Comparison of ENCODE assay signal across 10 cellular contexts in genomic region chr2:64330281-64330680, GRCh38.
DNase-seq lines count a peak whose midpoint lies in the region; ATAC-seq, FAIRE-seq and TF ChIP-seq lines count a peak whose summit lies in the region.
"Had no signal": no experiment of that assay in that cellular context is flagged by ENCODE, and none has a peak within 500 bp of the region (broad histone marks: within the 10 kb centered on the region; RNA-seq: fewer than 3 reads in every experiment).

No MANE protein-coding gene starts in this region.

- DNase-seq in A549 (ENCODE audit: low read depth in 1 of 2, low spot score in 1 of 2) (no peak), SK-N-MC (ENCODE audit: low read depth, low spot score) (no peak), foreskin keratinocyte (no peak), psoas muscle (no peak), GM10248 (ENCODE audit: extremely low spot score) (no peak), DMS79 treated with DMSO at 0.1 percent for 48 hours (lab: John Stamatoyannopoulos, UW) (no peak)

- TF ChIP-seq EP300 in A549 (IDR thresholded peaks at IDR 0.05), result no peak

- intact Hi-C loops in psoas muscle (cut with DNase I), result loop anchor here (1.0 to 10.0 kb wide), 5 partner anchors 72 to 535 kb away; no protein-coding TSS in a partner anchor

- peak overlapping the region; percentile 51 for H3K9ac ChIP-seq in SK-N-MC (ENCODE audit: insufficient read length)

- H3K4me1 ChIP-seq in A549 (peaks cover 12% of the 10 kb centered on the region), foreskin keratinocyte (peaks cover 6% of the 10 kb centered on the region), psoas muscle (peaks cover 42% of the 10 kb centered on the region)

- peak in 1 of 2 experiments; percentile 5; a peak in 2 of 6 replicates for ATAC-seq in A549
- ATAC-seq in foreskin keratinocyte, result no peak
- ATAC-seq in psoas muscle, result no peak
- ATAC-seq in GM21367 (IDR thresholded peaks at IDR 0.05; ENCODE audit: unreplicated experiment), result no peak
- no peak for ATAC-seq in HG02763 (IDR thresholded peaks at IDR 0.05; ENCODE audit: unreplicated experiment)
- ATAC-seq: activated CD8-positive, alpha-beta T cell treated with anti-CD3 and anti-CD28 coated beads, Interleukin-2, amount 10 ng/mL, durations not matched to agents 7 days and 5 days; activated naive CD4-positive, alpha-beta T cell treated with anti-CD3 and anti-CD28 coated beads, Interleukin-2, amount 50 U/mL, for 72 hours had no signal

- CTCF ChIA-PET in A549 (lab: Yijun Ruan, JAX), result interaction anchor here (0.6 to 13.2 kb wide), 89 partner anchors 8 to 1243 kb away, joined by 3 to 533 read pairs (median 5); partner anchors contain the start of gene AFTPH
- CTCF ChIA-PET in GM10248 (lab: Yijun Ruan, JAX), result interaction anchor here (0.7 to 8.8 kb wide), 88 partner anchors 11 to 838 kb away, joined by 3 to 312 read pairs (median 5); partner anchors contain the start of gene AFTPH

- no peaks in the 10 kb centered on the region for H3K27me3 ChIP-seq in foreskin keratinocyte
- H3K27me3 ChIP-seq in psoas muscle (ENCODE audit: insufficient read depth in 3 of 3, low read length in 2 of 3), result no peaks in the 10 kb centered on the region

- H3K4me3 ChIP-seq in A549 (no peak overlapping the region), SK-N-MC (no peak overlapping the region; the same call in 1 of the 2 replicates), psoas muscle (peak overlapping the region; percentile 38)

- no peak for TF ChIP-seq CTCF in A549 (IDR thresholded peaks at IDR 0.05)
- TF ChIP-seq CTCF in foreskin keratinocyte (conservative IDR thresholded peaks at IDR 0.05), result no peak
- TF ChIP-seq CTCF in psoas muscle (IDR thresholded peaks at IDR 0.05), result no peak
- no peak for TF ChIP-seq CTCF in GM10248 (IDR thresholded peaks at IDR 0.05; ENCODE audit: control extremely low read depth, extremely low read depth, low read depth, missing control alignments)

- no peak overlapping the region for H3K27ac ChIP-seq in A549
- H3K27ac ChIP-seq in SK-N-MC, result no peak overlapping the region
- peak overlapping the region; percentile 63 for H3K27ac ChIP-seq in foreskin keratinocyte
- H3K27ac ChIP-seq in psoas muscle, result peak overlapping the region; percentile 51

- no peak for TF ChIP-seq POLR2A in A549 (IDR thresholded peaks at IDR 0.05; ENCODE audit: low read length)

- WGBS in A549 (ENCODE audit: missing lambda C conversion rate), result 80% methylated on average over 2 of the region's 2 CpGs
- 72 to 82% (median 79%) methylated on average over 2 of the region's 2 CpGs for WGBS in psoas muscle, 3 donors

- FAIRE-seq in A549 (lab: Jason Lieb, UNC), result no peak

- TF ChIP-seq RAD21 in A549 (conservative IDR thresholded peaks at IDR 0.05 in 1 of 2, IDR thresholded peaks at IDR 0.05 in 1 of 2), result no peak

- POLR2A ChIA-PET in A549 (lab: Yijun Ruan, JAX), result interaction anchor here (1.1 to 1.2 kb wide), 3 partner anchors 157 to 315 kb away, joined by 3 to 7 read pairs (median 3); partner anchors contain the start of gene AFTPH
- POLR2A ChIA-PET in GM10248 (lab: Yijun Ruan, JAX), result interaction anchor here (1.5 kb wide), 1 partner anchor 108 kb away, joined by 3 read pairs; no protein-coding TSS in a partner anchor

- H3K36me3 ChIP-seq in SK-N-MC (ENCODE audit: insufficient read depth, low read length) (no peaks in the 10 kb centered on the region), psoas muscle (ENCODE audit: insufficient read depth in 1 of 2, low read depth in 1 of 2) (no peaks in the 10 kb centered on the region)

- peak overlapping the region; percentile 60; the same call in 2 of the 3 replicates for H3K4me2 ChIP-seq in A549

- H3K9me3 ChIP-seq in A549, result no peaks in the 10 kb centered on the region
- H3K9me3 ChIP-seq in SK-N-MC (ENCODE audit: low read depth, low read length), result no peaks in the 10 kb centered on the region
- no peaks in the 10 kb centered on the region for H3K9me3 ChIP-seq in psoas muscle

TF ChIP-seq in A549, 52 proteins besides CTCF, POLR2A, EP300 and RAD21:
- TF ChIP-seq HOXB5 (CRISPR knock-in tag; IDR thresholded peaks at IDR 0.05) (no peak), HMGXB4 (CRISPR knock-in tag; IDR thresholded peaks at IDR 0.05; ENCODE audit: borderline replicate concordance) (no peak), REST (IDR thresholded peaks at IDR 0.05) (no peak), BHLHE40 (IDR thresholded peaks at IDR 0.05; ENCODE audit: low read depth, low read length) (no peak), RFX5 (IDR thresholded peaks at IDR 0.05) (no peak), MAZ (IDR thresholded peaks at IDR 0.05; ENCODE audit: borderline replicate concordance, low read depth, low read length) (no peak), JUNB (IDR thresholded peaks at IDR 0.05) (no peak), HOXA7 (CRISPR knock-in tag; IDR thresholded peaks at IDR 0.05) (no peak), TFCP2L1 (CRISPR knock-in tag; IDR thresholded peaks at IDR 0.05) (no peak), CBX2 (IDR thresholded peaks at IDR 0.05; ENCODE audit: borderline replicate concordance, low read depth) (no peak), EHMT2 (IDR thresholded peaks at IDR 0.05; ENCODE audit: low read depth) (no peak), HES2 (IDR thresholded peaks at IDR 0.05) (no peak), E2F6 (IDR thresholded peaks at IDR 0.05; ENCODE audit: borderline replicate concordance, low read depth) (no peak), TP53 (CRISPR knock-in tag; IDR thresholded peaks at IDR 0.05) (no peak), CHD4 (IDR thresholded peaks at IDR 0.05; ENCODE audit: borderline replicate concordance) (no peak), KDM5A (IDR thresholded peaks at IDR 0.05) (no peak), PBX3 (IDR thresholded peaks at IDR 0.05) (no peak), FOXS1 (CRISPR knock-in tag; IDR thresholded peaks at IDR 0.05) (no peak), MYC (IDR thresholded peaks at IDR 0.05; ENCODE audit: borderline replicate concordance, low read length) (no peak)
TF ChIP-seq in A549: peak in this region for 0.

Comparison
In these comparisons a context has a peak if more than half of its experiments do, and no peak if none do; other contexts are left out.
1. H3K27ac ChIP-seq: peak in foreskin keratinocyte (single experiment) and psoas muscle (single experiment); none in A549 (0 of 2) and SK-N-MC (single experiment).